28 cellular contexts compared by ENCODE assay signal in genomic region chr2:3038636-3039035, GRCh38.
"Had no signal": no experiment of that assay in that cellular context is flagged by ENCODE, and none has a peak within 500 bp of the region (broad histone marks: within the 10 kb centered on the region; RNA-seq: fewer than 3 reads in every experiment).

No MANE protein-coding gene starts in this region.

- H3K27ac ChIP-seq: esophagus squamous epithelium, heart right ventricle, left ventricle myocardium inferior, lower lobe of right lung, ovary, psoas muscle, sigmoid colon, testis, tibial artery had no signal

- H3K4me3 ChIP-seq: esophagus squamous epithelium, heart right ventricle, left ventricle myocardium inferior, lower lobe of right lung, mucosa of descending colon, ovary, psoas muscle, sigmoid colon, testis, tibial artery had no signal

- H3K36me3 ChIP-seq: esophagus squamous epithelium, heart right ventricle, left ventricle myocardium inferior, lower lobe of right lung, ovary, sigmoid colon, tibial artery had no signal

- H3K27me3 ChIP-seq: ovary, sigmoid colon, testis had no signal

- DNase-seq: cerebellar nuclear complex; effector memory CD4-positive, alpha-beta T cell; esophagus squamous epithelium; foreskin melanocyte; glutamatergic neuron; heart right ventricle; hippocampal formation; left cardiac atrium; left ventricle myocardium inferior; lower lobe of right lung; mucosa of descending colon; naive thymus-derived CD4-positive, alpha-beta T cell; nucleus accumbens; ovary; psoas muscle; right cardiac atrium; sigmoid colon; stimulated activated CD4-positive, alpha-beta T cell treated with anti-CD3 and anti-CD28 coated beads, Interleukin-2, amount 100 ng/mL, for 24 hours; stimulated activated CD4-positive, alpha-beta T cell treated with anti-CD3 and anti-CD28 coated beads, Interleukin-4, amount 100 ng/mL, for 4 hours; stimulated activated naive CD8-positive, alpha-beta T cell treated with anti-CD3 and anti-CD28 coated beads, Interleukin-15, Interleukin-2, amounts not matched to agents 100 U/mL and 50 U/mL, for 24 hours; substantia nigra; testis; tibial artery had no signal

- H3K4me3 Mint-ChIP-seq: memory B cell; mesothelial cell of epicardium; naive thymus-derived CD4-positive, alpha-beta T cell; stimulated activated memory B cell treated with anti-CD40 and anti-IgM and Interleukin-4, amounts not matched to agents 10 μg/mL and 1 μg/mL and 100 μg/mL, for 72 hours; type B pancreatic cell had no signal

- H3K9me3 Mint-ChIP-seq: mesothelial cell of epicardium; nephron; stimulated activated memory B cell treated with anti-CD40 and anti-IgM and Interleukin-4, amounts not matched to agents 10 μg/mL and 1 μg/mL and 100 μg/mL, for 72 hours had no signal

- H3K27ac Mint-ChIP-seq: memory B cell; mesothelial cell of epicardium; nephron; stimulated activated memory B cell treated with anti-CD40 and anti-IgM and Interleukin-4, amounts not matched to agents 10 μg/mL and 1 μg/mL and 100 μg/mL, for 72 hours; type B pancreatic cell had no signal

- H3K9me3 ChIP-seq: esophagus squamous epithelium, heart right ventricle, left ventricle myocardium inferior, lower lobe of right lung, mucosa of descending colon, ovary, psoas muscle, sigmoid colon, testis, tibial artery had no signal

- H3K4me1 Mint-ChIP-seq: memory B cell; stimulated activated memory B cell treated with anti-CD40 and anti-IgM and Interleukin-4, amounts not matched to agents 10 μg/mL and 1 μg/mL and 100 μg/mL, for 72 hours had no signal

- H3K36me3 Mint-ChIP-seq: memory B cell; mesothelial cell of epicardium; naive thymus-derived CD4-positive, alpha-beta T cell; stimulated activated memory B cell treated with anti-CD40 and anti-IgM and Interleukin-4, amounts not matched to agents 10 μg/mL and 1 μg/mL and 100 μg/mL, for 72 hours had no signal

- H3K4me1 ChIP-seq: esophagus squamous epithelium, lower lobe of right lung, psoas muscle, testis, tibial artery had no signal
